ENCODE assay signal across 1 cellular context in the genomic region with DNA sequence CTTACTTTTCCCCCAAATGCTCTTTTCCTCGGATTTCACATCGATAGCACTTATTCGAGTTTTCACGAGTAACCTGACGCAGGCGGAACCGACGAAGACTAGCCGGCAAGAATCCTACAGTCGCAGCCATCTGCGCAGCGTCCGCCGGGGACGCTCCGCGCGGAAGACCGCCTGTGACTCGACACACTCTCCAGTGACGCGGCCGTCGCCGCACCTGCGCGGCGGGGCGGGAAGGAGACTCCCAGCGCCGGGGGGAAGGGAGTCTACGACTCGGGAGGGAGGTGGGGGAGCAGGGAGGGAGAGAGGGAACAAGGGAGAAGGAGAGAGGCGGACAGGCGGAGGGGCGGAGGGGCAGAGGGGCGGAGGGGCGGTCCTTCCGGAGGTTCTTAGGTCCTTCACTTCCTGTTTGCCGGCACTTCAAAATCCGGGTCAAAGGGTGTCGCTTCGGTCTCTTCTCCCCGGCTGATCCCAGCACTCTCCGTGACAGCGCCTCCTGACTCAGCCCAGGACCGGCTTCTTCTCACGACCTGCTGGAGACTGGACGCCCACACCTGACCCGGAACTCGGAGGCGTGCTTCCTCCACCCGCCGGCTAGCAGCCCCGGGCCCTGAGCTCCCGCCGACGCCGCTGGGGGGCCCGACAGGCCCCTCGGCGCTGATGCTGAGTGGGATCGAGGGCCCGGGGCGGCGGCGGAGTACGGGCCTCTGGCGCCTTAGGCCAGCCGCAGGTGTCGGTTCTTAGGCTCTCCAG.
A peak's percentile ranks its signal among the peaks of the same experiment; 100 is the strongest.
TF ChIP-seq lines count a peak whose summit lies in the region.

A gene with protein sequence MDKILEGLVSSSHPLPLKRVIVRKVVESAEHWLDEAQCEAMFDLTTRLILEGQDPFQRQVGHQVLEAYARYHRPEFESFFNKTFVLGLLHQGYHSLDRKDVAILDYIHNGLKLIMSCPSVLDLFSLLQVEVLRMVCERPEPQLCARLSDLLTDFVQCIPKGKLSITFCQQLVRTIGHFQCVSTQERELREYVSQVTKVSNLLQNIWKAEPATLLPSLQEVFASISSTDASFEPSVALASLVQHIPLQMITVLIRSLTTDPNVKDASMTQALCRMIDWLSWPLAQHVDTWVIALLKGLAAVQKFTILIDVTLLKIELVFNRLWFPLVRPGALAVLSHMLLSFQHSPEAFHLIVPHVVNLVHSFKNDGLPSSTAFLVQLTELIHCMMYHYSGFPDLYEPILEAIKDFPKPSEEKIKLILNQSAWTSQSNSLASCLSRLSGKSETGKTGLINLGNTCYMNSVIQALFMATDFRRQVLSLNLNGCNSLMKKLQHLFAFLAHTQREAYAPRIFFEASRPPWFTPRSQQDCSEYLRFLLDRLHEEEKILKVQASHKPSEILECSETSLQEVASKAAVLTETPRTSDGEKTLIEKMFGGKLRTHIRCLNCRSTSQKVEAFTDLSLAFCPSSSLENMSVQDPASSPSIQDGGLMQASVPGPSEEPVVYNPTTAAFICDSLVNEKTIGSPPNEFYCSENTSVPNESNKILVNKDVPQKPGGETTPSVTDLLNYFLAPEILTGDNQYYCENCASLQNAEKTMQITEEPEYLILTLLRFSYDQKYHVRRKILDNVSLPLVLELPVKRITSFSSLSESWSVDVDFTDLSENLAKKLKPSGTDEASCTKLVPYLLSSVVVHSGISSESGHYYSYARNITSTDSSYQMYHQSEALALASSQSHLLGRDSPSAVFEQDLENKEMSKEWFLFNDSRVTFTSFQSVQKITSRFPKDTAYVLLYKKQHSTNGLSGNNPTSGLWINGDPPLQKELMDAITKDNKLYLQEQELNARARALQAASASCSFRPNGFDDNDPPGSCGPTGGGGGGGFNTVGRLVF (plus strand): TSS at position 415 of the 750 bp plus-strand sequence. CDS start 534 bp downstream, outside the sequence.

TF ChIP-seq in HepG2, 621 proteins besides CTCF, POLR2A, EP300 and RAD21 (continued from another document and continues in another):
- TF ChIP-seq, protein P1, sequence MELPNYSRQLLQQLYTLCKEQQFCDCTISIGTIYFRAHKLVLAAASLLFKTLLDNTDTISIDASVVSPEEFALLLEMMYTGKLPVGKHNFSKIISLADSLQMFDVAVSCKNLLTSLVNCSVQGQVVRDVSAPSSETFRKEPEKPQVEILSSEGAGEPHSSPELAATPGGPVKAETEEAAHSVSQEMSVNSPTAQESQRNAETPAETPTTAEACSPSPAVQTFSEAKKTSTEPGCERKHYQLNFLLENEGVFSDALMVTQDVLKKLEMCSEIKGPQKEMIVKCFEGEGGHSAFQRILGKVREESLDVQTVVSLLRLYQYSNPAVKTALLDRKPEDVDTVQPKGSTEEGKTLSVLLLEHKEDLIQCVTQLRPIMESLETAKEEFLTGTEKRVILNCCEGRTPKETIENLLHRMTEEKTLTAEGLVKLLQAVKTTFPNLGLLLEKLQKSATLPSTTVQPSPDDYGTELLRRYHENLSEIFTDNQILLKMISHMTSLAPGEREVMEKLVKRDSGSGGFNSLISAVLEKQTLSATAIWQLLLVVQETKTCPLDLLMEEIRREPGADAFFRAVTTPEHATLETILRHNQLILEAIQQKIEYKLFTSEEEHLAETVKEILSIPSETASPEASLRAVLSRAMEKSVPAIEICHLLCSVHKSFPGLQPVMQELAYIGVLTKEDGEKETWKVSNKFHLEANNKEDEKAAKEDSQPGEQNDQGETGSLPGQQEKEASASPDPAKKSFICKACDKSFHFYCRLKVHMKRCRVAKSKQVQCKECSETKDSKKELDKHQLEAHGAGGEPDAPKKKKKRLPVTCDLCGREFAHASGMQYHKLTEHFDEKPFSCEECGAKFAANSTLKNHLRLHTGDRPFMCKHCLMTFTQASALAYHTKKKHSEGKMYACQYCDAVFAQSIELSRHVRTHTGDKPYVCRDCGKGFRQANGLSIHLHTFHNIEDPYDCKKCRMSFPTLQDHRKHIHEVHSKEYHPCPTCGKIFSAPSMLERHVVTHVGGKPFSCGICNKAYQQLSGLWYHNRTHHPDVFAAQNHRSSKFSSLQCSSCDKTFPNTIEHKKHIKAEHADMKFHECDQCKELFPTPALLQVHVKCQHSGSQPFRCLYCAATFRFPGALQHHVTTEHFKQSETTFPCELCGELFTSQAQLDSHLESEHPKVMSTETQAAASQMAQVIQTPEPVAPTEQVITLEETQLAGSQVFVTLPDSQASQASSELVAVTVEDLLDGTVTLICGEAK (IDR thresholded peaks at IDR 0.05), result peak; percentile 31; the same call in 1 of the 2 replicates
- TF ChIP-seq, protein P1 (CRISPR knock-in tag; IDR thresholded peaks at IDR 0.05), result no peak
- TF ChIP-seq MED13 (CRISPR knock-in tag; IDR thresholded peaks at IDR 0.05) (peak; percentile 77; the same call in 1 of the 2 replicates), ZFP62 (CRISPR knock-in tag; IDR thresholded peaks at IDR 0.05) (0 out of 2 replicates have a peak, but pooled peaks have one; percentile 35), HNRNPUL1 (IDR thresholded peaks at IDR 0.05; ENCODE audit: low read depth, low read length) (no peak), PRMT3 (CRISPR knock-in tag; IDR thresholded peaks at IDR 0.05; ENCODE audit: borderline replicate concordance, low read depth) (peak; percentile 48; the same call in 1 of the 2 replicates), NFKBIZ (CRISPR knock-in tag; IDR thresholded peaks at IDR 0.05) (peak; percentile 38; the same call in 1 of the 2 replicates), HDAC2 (CRISPR knock-in tag; IDR thresholded peaks at IDR 0.05) (0 out of 2 replicates have a peak, but pooled peaks have one; percentile 32), TMF1 (CRISPR knock-in tag; IDR thresholded peaks at IDR 0.05; ENCODE audit: low read depth) (no peak), TGIF2 (CRISPR knock-in tag; IDR thresholded peaks at IDR 0.05) (no peak), ASH2L (IDR thresholded peaks at IDR 0.05; ENCODE audit: insufficient read length, low read depth, low read length) (peak; percentile 93), KLF15 (CRISPR knock-in tag; IDR thresholded peaks at IDR 0.05; ENCODE audit: borderline replicate concordance) (no peak), ZSCAN12 (CRISPR knock-in tag; IDR thresholded peaks at IDR 0.05) (peak; percentile 73; the same call in 1 of the 2 replicates), GABPA (IDR thresholded peaks at IDR 0.05; ENCODE audit: low read depth, low read length) (peak; percentile 75), GABPA (CRISPR knock-in tag; IDR thresholded peaks at IDR 0.05; ENCODE audit: low read depth) (peak; percentile 91), HOXD1 (CRISPR knock-in tag; IDR thresholded peaks at IDR 0.05) (peak; percentile 57; the same call in 1 of the 2 replicates), CHD2 (IDR thresholded peaks at IDR 0.05; ENCODE audit: low read depth, low read length) (0 out of 2 replicates have a peak, but pooled peaks have one; percentile 32), MYC (CRISPR knock-in tag; IDR thresholded peaks at IDR 0.05; ENCODE audit: borderline replicate concordance) (peak; percentile 59), TAF1 (CRISPR knock-in tag; IDR thresholded peaks at IDR 0.05) (peak; percentile 80), CBX5 (CRISPR knock-in tag; IDR thresholded peaks at IDR 0.05; ENCODE audit: borderline replicate concordance) (peak; percentile 33; the same call in 1 of the 2 replicates), DNMT3B (CRISPR knock-in tag; conservative IDR thresholded peaks at IDR 0.05) (no peak), RELA (CRISPR knock-in tag; IDR thresholded peaks at IDR 0.05) (no peak), ZNF256 (CRISPR knock-in tag; conservative IDR thresholded peaks at IDR 0.05) (0 out of 2 replicates have a peak, but pooled peaks have one; percentile 79), ZNF121 (CRISPR knock-in tag; IDR thresholded peaks at IDR 0.05) (no peak)
- TF ChIP-seq, protein P2, sequence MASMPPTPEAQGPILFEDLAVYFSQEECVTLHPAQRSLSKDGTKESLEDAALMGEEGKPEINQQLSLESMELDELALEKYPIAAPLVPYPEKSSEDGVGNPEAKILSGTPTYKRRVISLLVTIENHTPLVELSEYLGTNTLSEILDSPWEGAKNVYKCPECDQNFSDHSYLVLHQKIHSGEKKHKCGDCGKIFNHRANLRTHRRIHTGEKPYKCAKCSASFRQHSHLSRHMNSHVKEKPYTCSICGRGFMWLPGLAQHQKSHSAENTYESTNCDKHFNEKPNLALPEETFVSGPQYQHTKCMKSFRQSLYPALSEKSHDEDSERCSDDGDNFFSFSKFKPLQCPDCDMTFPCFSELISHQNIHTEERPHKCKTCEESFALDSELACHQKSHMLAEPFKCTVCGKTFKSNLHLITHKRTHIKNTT (CRISPR knock-in tag; IDR thresholded peaks at IDR 0.05), result no peak
- TF ChIP-seq, protein P3, sequence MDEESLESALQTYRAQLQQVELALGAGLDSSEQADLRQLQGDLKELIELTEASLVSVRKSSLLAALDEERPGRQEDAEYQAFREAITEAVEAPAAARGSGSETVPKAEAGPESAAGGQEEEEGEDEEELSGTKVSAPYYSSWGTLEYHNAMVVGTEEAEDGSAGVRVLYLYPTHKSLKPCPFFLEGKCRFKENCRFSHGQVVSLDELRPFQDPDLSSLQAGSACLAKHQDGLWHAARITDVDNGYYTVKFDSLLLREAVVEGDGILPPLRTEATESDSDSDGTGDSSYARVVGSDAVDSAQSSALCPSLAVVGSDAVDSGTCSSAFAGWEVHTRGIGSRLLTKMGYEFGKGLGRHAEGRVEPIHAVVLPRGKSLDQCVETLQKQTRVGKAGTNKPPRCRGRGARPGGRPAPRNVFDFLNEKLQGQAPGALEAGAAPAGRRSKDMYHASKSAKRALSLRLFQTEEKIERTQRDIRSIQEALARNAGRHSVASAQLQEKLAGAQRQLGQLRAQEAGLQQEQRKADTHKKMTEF (CRISPR knock-in tag; IDR thresholded peaks at IDR 0.05), result peak; percentile 75; the same call in 1 of the 2 replicates
- TF ChIP-seq, protein P4, sequence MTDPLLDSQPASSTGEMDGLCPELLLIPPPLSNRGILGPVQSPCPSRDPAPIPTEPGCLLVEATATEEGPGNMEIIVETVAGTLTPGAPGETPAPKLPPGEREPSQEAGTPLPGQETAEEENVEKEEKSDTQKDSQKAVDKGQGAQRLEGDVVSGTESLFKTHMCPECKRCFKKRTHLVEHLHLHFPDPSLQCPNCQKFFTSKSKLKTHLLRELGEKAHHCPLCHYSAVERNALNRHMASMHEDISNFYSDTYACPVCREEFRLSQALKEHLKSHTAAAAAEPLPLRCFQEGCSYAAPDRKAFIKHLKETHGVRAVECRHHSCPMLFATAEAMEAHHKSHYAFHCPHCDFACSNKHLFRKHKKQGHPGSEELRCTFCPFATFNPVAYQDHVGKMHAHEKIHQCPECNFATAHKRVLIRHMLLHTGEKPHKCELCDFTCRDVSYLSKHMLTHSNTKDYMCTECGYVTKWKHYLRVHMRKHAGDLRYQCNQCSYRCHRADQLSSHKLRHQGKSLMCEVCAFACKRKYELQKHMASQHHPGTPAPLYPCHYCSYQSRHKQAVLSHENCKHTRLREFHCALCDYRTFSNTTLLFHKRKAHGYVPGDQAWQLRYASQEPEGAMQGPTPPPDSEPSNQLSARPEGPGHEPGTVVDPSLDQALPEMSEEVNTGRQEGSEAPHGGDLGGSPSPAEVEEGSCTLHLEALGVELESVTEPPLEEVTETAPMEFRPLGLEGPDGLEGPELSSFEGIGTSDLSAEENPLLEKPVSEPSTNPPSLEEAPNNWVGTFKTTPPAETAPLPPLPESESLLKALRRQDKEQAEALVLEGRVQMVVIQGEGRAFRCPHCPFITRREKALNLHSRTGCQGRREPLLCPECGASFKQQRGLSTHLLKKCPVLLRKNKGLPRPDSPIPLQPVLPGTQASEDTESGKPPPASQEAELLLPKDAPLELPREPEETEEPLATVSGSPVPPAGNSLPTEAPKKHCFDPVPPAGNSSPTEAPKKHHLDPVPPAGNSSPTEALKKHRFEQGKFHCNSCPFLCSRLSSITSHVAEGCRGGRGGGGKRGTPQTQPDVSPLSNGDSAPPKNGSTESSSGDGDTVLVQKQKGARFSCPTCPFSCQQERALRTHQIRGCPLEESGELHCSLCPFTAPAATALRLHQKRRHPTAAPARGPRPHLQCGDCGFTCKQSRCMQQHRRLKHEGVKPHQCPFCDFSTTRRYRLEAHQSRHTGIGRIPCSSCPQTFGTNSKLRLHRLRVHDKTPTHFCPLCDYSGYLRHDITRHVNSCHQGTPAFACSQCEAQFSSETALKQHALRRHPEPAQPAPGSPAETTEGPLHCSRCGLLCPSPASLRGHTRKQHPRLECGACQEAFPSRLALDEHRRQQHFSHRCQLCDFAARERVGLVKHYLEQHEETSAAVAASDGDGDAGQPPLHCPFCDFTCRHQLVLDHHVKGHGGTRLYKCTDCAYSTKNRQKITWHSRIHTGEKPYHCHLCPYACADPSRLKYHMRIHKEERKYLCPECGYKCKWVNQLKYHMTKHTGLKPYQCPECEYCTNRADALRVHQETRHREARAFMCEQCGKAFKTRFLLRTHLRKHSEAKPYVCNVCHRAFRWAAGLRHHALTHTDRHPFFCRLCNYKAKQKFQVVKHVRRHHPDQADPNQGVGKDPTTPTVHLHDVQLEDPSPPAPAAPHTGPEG (CRISPR knock-in tag; IDR thresholded peaks at IDR 0.05), result peak; percentile 73; the same call in 1 of the 2 replicates
- TF ChIP-seq, protein P5, sequence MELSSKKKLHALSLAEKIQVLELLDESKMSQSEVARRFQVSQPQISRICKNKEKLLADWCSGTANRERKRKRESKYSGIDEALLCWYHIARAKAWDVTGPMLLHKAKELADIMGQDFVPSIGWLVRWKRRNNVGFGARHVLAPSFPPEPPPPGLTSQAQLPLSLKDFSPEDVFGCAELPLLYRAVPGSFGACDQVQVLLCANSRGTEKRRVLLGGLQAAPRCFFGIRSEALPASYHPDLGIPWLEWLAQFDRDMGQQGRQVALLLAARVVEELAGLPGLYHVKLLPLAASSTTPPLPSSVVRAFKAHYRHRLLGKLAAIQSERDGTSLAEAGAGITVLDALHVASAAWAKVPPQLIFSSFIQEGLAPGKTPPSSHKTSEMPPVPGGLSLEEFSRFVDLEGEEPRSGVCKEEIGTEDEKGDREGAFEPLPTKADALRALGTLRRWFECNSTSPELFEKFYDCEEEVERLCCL (CRISPR knock-in tag; IDR thresholded peaks at IDR 0.05; ENCODE audit: borderline replicate concordance), result peak; percentile 63; the same call in 1 of the 2 replicates
